In the genomic region with DNA sequence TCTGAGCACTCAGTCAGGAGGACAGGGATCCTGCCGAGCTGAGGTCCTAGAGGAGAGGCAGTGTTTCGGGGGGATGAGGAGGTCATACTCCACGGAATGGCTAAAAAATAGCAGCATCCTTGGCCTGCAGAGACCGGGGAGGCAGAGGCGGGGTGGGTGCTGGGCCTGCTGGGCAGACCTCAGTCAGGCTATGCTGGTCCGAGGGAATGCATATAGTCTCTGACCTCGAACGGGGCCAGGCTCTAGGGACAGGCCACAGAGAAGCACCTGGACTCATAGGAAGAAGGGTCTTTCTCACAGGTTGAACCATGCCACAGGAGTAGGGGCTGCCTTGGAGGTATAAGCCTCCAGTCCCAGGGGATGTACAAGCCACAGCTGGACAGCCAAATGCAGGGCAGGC, we compare ENCODE assay signal across 32 cellular contexts. TPM values are rescaled to one million over a fixed set of nuclear protein-coding genes. Genes with fewer than 3 reads are reported as not detected.
"Had no signal": no experiment of that assay in that cellular context is flagged by ENCODE, and none has a peak within 500 bp of the region (broad histone marks: within the 10 kb centered on the region; RNA-seq: fewer than 3 reads in every experiment).

No MANE protein-coding gene starts in this region.

- H3K36me3 ChIP-seq: colonic mucosa, gastrocnemius medialis, prostate gland, spleen, thoracic aorta, tibial nerve, upper lobe of right lung, uterus had no signal

- H3K36me3 Mint-ChIP-seq: naive thymus-derived CD4-positive, alpha-beta T cell; stimulated activated naive B cell treated with anti-CD40 and anti-IgM and Interleukin-4, amounts not matched to agents 10 μg/mL and 1 μg/mL and 100 μg/mL, for 72 hours had no signal

- ATAC-seq: esophagus mucosa; gastrocnemius medialis; left lobe of liver; naive thymus-derived CD4-positive, alpha-beta T cell; right cardiac atrium; stimulated activated naive B cell treated with anti-CD40 and anti-IgM and Interleukin-4, amounts not matched to agents 10 μg/mL and 1 μg/mL and 100 μg/mL, for 72 hours; upper lobe of right lung had no signal

- H3K27me3 ChIP-seq: colonic mucosa, gastrocnemius medialis, tibial nerve, upper lobe of right lung, uterus had no signal

- H3K4me3 ChIP-seq: colonic mucosa, gastrocnemius medialis, prostate gland, skin epidermis, spleen, thoracic aorta, tibial nerve, upper lobe of right lung, uterus had no signal

- H3K9me3 Mint-ChIP-seq: dendritic cell treated with granulocyte-macrophage colony-stimulating factor and Interleukin-4, amounts not matched to agents 40 ng/mL and 50 ng/mL, for 4 days; endodermal cell; naive thymus-derived CD4-positive, alpha-beta T cell; nephron; stimulated activated naive B cell treated with anti-CD40 and anti-IgM and Interleukin-4, amounts not matched to agents 10 μg/mL and 1 μg/mL and 100 μg/mL, for 72 hours; stimulated activated naive CD8-positive, alpha-beta T cell treated with anti-CD3 and anti-CD28 coated beads, Interleukin-15, Interleukin-2, amounts not matched to agents 100 ng/mL and 50 ng/mL, for 24 hours had no signal

- H3K27ac ChIP-seq: colonic mucosa, epithelial cell of prostate, gastrocnemius medialis, parathyroid adenoma, prostate gland, skin epidermis, spleen, thoracic aorta, tibial nerve, upper lobe of right lung, uterus had no signal

- H3K27ac Mint-ChIP-seq: dendritic cell treated with granulocyte-macrophage colony-stimulating factor and Interleukin-4, amounts not matched to agents 40 ng/mL and 50 ng/mL, for 4 days; naive thymus-derived CD4-positive, alpha-beta T cell; stimulated activated naive B cell treated with anti-CD40 and anti-IgM and Interleukin-4, amounts not matched to agents 10 μg/mL and 1 μg/mL and 100 μg/mL, for 72 hours; stimulated activated naive CD8-positive, alpha-beta T cell treated with anti-CD3 and anti-CD28 coated beads, Interleukin-15, Interleukin-2, amounts not matched to agents 100 ng/mL and 50 ng/mL, for 24 hours had no signal

- H3K9me3 ChIP-seq: colonic mucosa, gastrocnemius medialis, prostate gland, spleen, thoracic aorta, tibial nerve, upper lobe of right lung, uterus had no signal

- H3K4me3 Mint-ChIP-seq: dendritic cell treated with granulocyte-macrophage colony-stimulating factor and Interleukin-4, amounts not matched to agents 40 ng/mL and 50 ng/mL, for 4 days; endodermal cell; nephron; stimulated activated naive B cell treated with anti-CD40 and anti-IgM and Interleukin-4, amounts not matched to agents 10 μg/mL and 1 μg/mL and 100 μg/mL, for 72 hours; stimulated activated naive CD8-positive, alpha-beta T cell treated with anti-CD3 and anti-CD28 coated beads, Interleukin-15, Interleukin-2, amounts not matched to agents 100 ng/mL and 50 ng/mL, for 24 hours had no signal

- H3K9ac ChIP-seq: parathyroid adenoma had no signal

- H3K4me1 ChIP-seq: colonic mucosa, parathyroid adenoma, prostate gland, uterus had no signal

- H2AFZ ChIP-seq: parathyroid adenoma had no signal

- H3K4me1 Mint-ChIP-seq: naive thymus-derived CD4-positive, alpha-beta T cell; stimulated activated naive B cell treated with anti-CD40 and anti-IgM and Interleukin-4, amounts not matched to agents 10 μg/mL and 1 μg/mL and 100 μg/mL, for 72 hours had no signal

- DNase-seq: colonic mucosa; effector CD8-positive, alpha-beta T cell; foreskin fibroblast; gastrocnemius medialis; head of caudate nucleus; kidney; mesenchymal stem cell; midbrain; naive thymus-derived CD4-positive, alpha-beta T cell; occipital lobe; right cardiac atrium; spleen; stimulated activated CD4-positive, alpha-beta T cell treated with anti-CD3 and anti-CD28 coated beads, Interleukin-4, amount 100 ng/mL, for 4 hours; stimulated activated naive B cell treated with anti-CD40 and anti-IgM and Interleukin-4, amounts not matched to agents 10 μg/mL and 1 μg/mL and 100 μg/mL, for 72 hours; uterus had no signal

RNA-seq across cellular contexts. Expression of a gene that starts 26.8 kb away (rescaled TPM):
- total RNA-seq: chondrocyte; esophagus mucosa; gastrocnemius medialis; glomerular endothelial cell; kidney; liver; lung microvascular endothelial cell; naive thymus-derived CD4-positive, alpha-beta T cell; prostate gland; upper lobe of right lung had no signal
- polyA plus RNA-seq: liver; naive thymus-derived CD4-positive, alpha-beta T cell had no signal
